In the genomic region with DNA sequence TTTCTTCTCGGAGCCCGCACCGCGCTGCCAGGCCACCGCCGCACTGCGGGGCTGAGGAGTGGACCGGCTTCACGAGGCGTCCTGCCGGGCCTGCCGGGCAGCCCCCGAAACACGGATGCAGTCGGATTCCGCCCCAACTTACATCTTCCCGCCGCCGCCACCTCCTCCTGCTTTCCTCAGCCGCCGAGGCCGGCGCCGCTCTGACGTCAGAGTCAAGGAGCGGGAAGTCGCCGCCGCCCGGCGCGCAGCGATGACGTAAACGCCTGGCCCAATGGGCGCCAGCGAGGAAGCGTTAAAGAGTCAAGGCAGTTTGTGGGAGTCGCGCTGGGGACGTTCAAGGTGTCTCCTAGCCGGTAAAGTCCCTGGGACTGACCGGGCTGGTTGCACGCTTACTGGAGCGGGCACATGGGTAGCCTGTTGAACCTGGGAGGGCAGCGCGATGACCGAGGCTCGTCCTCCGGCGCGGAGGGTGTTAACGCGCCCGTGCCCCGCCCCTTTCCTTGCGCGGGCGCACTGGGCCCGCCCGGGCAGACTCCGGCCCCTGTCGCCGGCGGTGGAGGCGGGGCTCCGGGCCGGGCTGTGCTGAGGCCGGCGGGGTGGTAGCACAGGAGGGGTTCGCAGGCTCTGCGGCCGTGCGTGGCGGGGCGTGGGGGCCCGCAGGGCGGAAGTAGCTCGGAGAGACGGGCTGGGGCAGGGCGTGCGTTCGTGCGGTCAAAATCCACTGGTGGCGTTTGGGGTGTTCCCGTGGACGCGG, we compare ENCODE assay signal across 9 cellular contexts. TPM values are rescaled to one million over a fixed set of nuclear protein-coding genes. Genes with fewer than 3 reads are reported as not detected.
A peak's percentile ranks its signal among the peaks of the same experiment; 100 is the strongest.
DNase-seq lines count a peak whose midpoint lies in the region; ATAC-seq, FAIRE-seq and TF ChIP-seq lines count a peak whose summit lies in the region.
"Had no signal": no experiment of that assay in that cellular context is flagged by ENCODE, and none has a peak within 500 bp of the region (broad histone marks: within the 10 kb centered on the region; RNA-seq: fewer than 3 reads in every experiment).

A gene with protein sequence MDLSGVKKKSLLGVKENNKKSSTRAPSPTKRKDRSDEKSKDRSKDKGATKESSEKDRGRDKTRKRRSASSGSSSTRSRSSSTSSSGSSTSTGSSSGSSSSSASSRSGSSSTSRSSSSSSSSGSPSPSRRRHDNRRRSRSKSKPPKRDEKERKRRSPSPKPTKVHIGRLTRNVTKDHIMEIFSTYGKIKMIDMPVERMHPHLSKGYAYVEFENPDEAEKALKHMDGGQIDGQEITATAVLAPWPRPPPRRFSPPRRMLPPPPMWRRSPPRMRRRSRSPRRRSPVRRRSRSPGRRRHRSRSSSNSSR (minus strand): TSS at position 214 of the 754 bp plus-strand sequence. CDS start 3,483 bp downstream, outside the sequence.

- peaks cover 9% of the 10 kb centered on the region for H3K4me1 ChIP-seq in colonic mucosa

- intact Hi-C loops in colonic mucosa (cut with DNase I) (no loop called here), left colon (cut with DNase I, micrococcal nuclease) (no loop called here)

- POLR2A ChIA-PET in BJ (lab: Charles Lee), result no interaction called here

- peak; percentile 46 for DNase-seq in BJ (ENCODE audit: low read depth)
- peak; percentile 98 for DNase-seq in GM19239 (ENCODE audit: insufficient read length, low spot score)
- peak; percentile 93 to 95 for DNase-seq in NCI-H524 (lab: John Stamatoyannopoulos, UW)
- DNase-seq in activated CD4-positive, alpha-beta T cell treated with anti-CD3 and anti-CD28 coated beads for 48 hours, result peak; percentile 97
- peak; percentile 96 for DNase-seq in colonic mucosa
- peak; percentile 94 to 99 for DNase-seq in left colon
- peak; percentile 91 to 93 for DNase-seq in stimulated activated CD4-positive, alpha-beta T cell treated with anti-CD3 and anti-CD28 coated beads, Interleukin-1b, Interleukin-23, amount 100 ng/mL, for 4 hours (ENCODE audit: low read depth in 2 of 2)

- H3K4me3 ChIP-seq in BJ (ENCODE audit: low read depth, low read length) (peak within 1 kb of the TSS; percentile 74), colonic mucosa (peak within 1 kb of the TSS; percentile 95)

- H3K27me3 ChIP-seq in BJ (ENCODE audit: control insufficient read depth, insufficient read depth, low read length), result no peaks in the 10 kb centered on the region
- H3K27me3 ChIP-seq in colonic mucosa, result no peaks in the 10 kb centered on the region

- H3K36me3 ChIP-seq in BJ (ENCODE audit: control insufficient read depth, insufficient read depth, low read length) (peaks cover 12% of the 10 kb centered on the region), colonic mucosa (no peaks in the 10 kb centered on the region)

- FAIRE-seq in GM19239 (lab: Jason Lieb, UNC), result peak; percentile 92
- FAIRE-seq: islet of Langerhans had no signal

- no peaks in the 10 kb centered on the region for H3K9me3 ChIP-seq in colonic mucosa

- CTCF ChIA-PET in BJ (lab: Yijun Ruan, JAX), result interaction anchor here (0.6 to 0.9 kb wide), 2 partner anchors 16 to 22 kb away, joined by 3 to 4 read pairs; no protein-coding TSS in a partner anchor

- peak within 1 kb of the TSS; percentile 84 to 91 for H3K9ac ChIP-seq in colonic mucosa (ENCODE audit: low read depth in 2 of 2, low read length in 2 of 2)

- TF ChIP-seq CTCF in BJ (IDR thresholded peaks at IDR 0.05; ENCODE audit: insufficient read depth, low read depth, low read length), result no peak
- no peak for TF ChIP-seq CTCF in colonic mucosa (IDR thresholded peaks at IDR 0.05)

- peak within 1 kb of the TSS; percentile 87 for H3K27ac ChIP-seq in colonic mucosa

- ATAC-seq in HG03442 (IDR thresholded peaks at IDR 0.05; ENCODE audit: unreplicated experiment) (peak; percentile 76), left colon (peak; percentile 91)

RNA-seq across cellular contexts. Expression of the gene that starts here (rescaled TPM):
- polyA plus RNA-seq in BJ (2011; rRNA removed), result 101 and 129 TPM in 2 replicates
- polyA minus RNA-seq in BJ (2011; rRNA and poly(A)+ RNA removed), result 71.4 and 98.9 TPM in 2 replicates
- total RNA-seq in colonic mucosa, result 100 to 1,000 TPM; 108 to 154 TPM
- total RNA-seq in left colon, result 100 to 1,000 TPM in 1 of 2 donors, 10 to 100 TPM in 1; 99.3 to 127 TPM

Comparison
In these comparisons a context has a peak if more than half of its experiments do, and no peak if none do; other contexts are left out.
1. Peak in every context shown above with its lines: DNase-seq, ATAC-seq, H3K4me3 ChIP-seq and H3K27ac ChIP-seq.
2. DNase-seq: peak in every context shown above with its lines; median percentile 98 in GM19239; 97 in activated CD4-positive, alpha-beta T cell treated with anti-CD3 and anti-CD28 coated beads for 48 hours; 96 in left colon; 96 in colonic mucosa; 94 in NCI-H524; 92 in stimulated activated CD4-positive, alpha-beta T cell treated with anti-CD3 and anti-CD28 coated beads, Interleukin-1b, Interleukin-23, amount 100 ng/mL, for 4 hours; 46 in BJ.